18 cellular contexts compared by ENCODE assay signal in the genomic region with DNA sequence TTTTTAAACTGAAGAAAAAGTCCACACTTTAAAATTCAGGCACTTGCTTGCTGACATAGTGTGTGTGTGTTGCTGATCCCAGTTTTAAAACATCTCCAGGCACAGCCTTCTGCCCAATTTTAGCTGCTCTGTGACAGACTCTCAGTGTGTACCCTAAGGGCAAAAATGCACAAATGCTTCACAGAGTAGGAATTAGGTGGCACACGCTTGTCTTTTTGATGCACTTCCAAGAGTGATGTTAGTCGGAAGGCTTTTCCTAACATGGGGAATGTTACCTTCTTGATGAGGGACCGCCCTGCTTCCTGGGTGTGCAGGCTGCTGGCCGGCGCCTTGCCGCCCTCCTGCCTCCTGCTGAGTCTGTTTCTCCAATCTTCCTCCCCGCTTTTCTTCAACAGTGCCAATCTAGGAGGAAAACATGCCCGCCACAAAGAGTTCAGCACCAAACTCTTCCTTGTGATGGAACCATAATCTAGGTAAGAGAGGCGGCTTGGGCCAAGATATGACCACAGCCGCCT.
"Had no signal": no experiment of that assay in that cellular context is flagged by ENCODE, and none has a peak within 500 bp of the region (broad histone marks: within the 10 kb centered on the region; RNA-seq: fewer than 3 reads in every experiment).

No MANE protein-coding gene starts in this region.

- H3K27me3 ChIP-seq: breast epithelium, right atrium auricular region, stomach had no signal

- DNase-seq: activated CD8-positive, alpha-beta memory T cell treated with anti-CD3 and anti-CD28 coated beads, Interleukin-2, amount 50 U/mL, for 4 hours; activated naive CD8-positive, alpha-beta T cell treated with anti-CD3 and anti-CD28 coated beads, Interleukin-2, amount 50 U/mL, for 24 hours; activated T-cell treated with anti-CD3 and anti-CD28 coated beads, Interleukin-2, amount 50 U/mL, for 4 hours; aorta; cerebellar nuclear complex; effector CD4-positive, alpha-beta T cell; left cardiac atrium; occipital lobe; stimulated activated CD4-positive, alpha-beta T cell treated with anti-CD3 and anti-CD28 coated beads, Interleukin-4, amount 100 ng/mL, for 1 hour; stomach had no signal

- H3K27ac ChIP-seq: breast epithelium had no signal

- H3K9me3 Mint-ChIP-seq: activated CD4-positive, alpha-beta T cell treated with anti-CD3 and anti-CD28 coated beads, Interleukin-2, amount 10 ng/mL, durations not matched to agents 7 days and 5 days; activated naive CD4-positive, alpha-beta T cell treated with anti-CD3 and anti-CD28 coated beads for 36 hours; activated naive CD8-positive, alpha-beta T cell treated with anti-CD3 and anti-CD28 coated beads, Interleukin-2, amount 50 U/mL, for 24 hours; activated T-cell treated with anti-CD3 and anti-CD28 coated beads, Interleukin-2, amount 50 U/mL, for 4 hours; nephron progenitor cell; stimulated activated effector memory CD8-positive, alpha-beta T cell treated with anti-CD3 and anti-CD28 coated beads, Interleukin-12 subunit alpha, Interleukin-12 subunit beta, amount 100 ng/mL, for 72 hours; T-helper 1 cell treated with Interleukin-12 subunit alpha and Interleukin-12 subunit beta and Interleukin-4 antibody, amounts not matched to agents 30 μg/mL and 1 μg/mL, for 36 hours had no signal

- H3K27ac Mint-ChIP-seq: activated CD4-positive, alpha-beta T cell treated with anti-CD3 and anti-CD28 coated beads, Interleukin-2, amount 10 ng/mL, durations not matched to agents 7 days and 5 days; activated naive CD4-positive, alpha-beta T cell treated with anti-CD3 and anti-CD28 coated beads for 36 hours; activated naive CD8-positive, alpha-beta T cell treated with anti-CD3 and anti-CD28 coated beads, Interleukin-2, amount 50 U/mL, for 24 hours; nephron progenitor cell; stimulated activated effector memory CD8-positive, alpha-beta T cell treated with anti-CD3 and anti-CD28 coated beads, Interleukin-12 subunit alpha, Interleukin-12 subunit beta, amount 100 ng/mL, for 72 hours; T-helper 1 cell treated with Interleukin-12 subunit alpha and Interleukin-12 subunit beta and Interleukin-4 antibody, amounts not matched to agents 30 μg/mL and 1 μg/mL, for 36 hours had no signal

- H3K4me3 Mint-ChIP-seq: activated CD4-positive, alpha-beta T cell treated with anti-CD3 and anti-CD28 coated beads, Interleukin-2, amount 10 ng/mL, durations not matched to agents 7 days and 5 days; activated naive CD4-positive, alpha-beta T cell treated with anti-CD3 and anti-CD28 coated beads for 36 hours; activated naive CD8-positive, alpha-beta T cell treated with anti-CD3 and anti-CD28 coated beads, Interleukin-2, amount 50 U/mL, for 24 hours; activated T-cell treated with anti-CD3 and anti-CD28 coated beads, Interleukin-2, amount 50 U/mL, for 4 hours; nephron progenitor cell; stimulated activated effector memory CD8-positive, alpha-beta T cell treated with anti-CD3 and anti-CD28 coated beads, Interleukin-12 subunit alpha, Interleukin-12 subunit beta, amount 100 ng/mL, for 72 hours; T-helper 1 cell treated with Interleukin-12 subunit alpha and Interleukin-12 subunit beta and Interleukin-4 antibody, amounts not matched to agents 30 μg/mL and 1 μg/mL, for 36 hours had no signal

- H3K4me1 Mint-ChIP-seq: activated naive CD8-positive, alpha-beta T cell treated with anti-CD3 and anti-CD28 coated beads, Interleukin-2, amount 50 U/mL, for 24 hours; stimulated activated effector memory CD8-positive, alpha-beta T cell treated with anti-CD3 and anti-CD28 coated beads, Interleukin-12 subunit alpha, Interleukin-12 subunit beta, amount 100 ng/mL, for 72 hours had no signal

- H3K36me3 ChIP-seq: breast epithelium had no signal

- H3K4me3 ChIP-seq: breast epithelium, right atrium auricular region, stomach had no signal

- H3K36me3 Mint-ChIP-seq: stimulated activated effector memory CD8-positive, alpha-beta T cell treated with anti-CD3 and anti-CD28 coated beads, Interleukin-12 subunit alpha, Interleukin-12 subunit beta, amount 100 ng/mL, for 72 hours had no signal

- ATAC-seq: activated CD4-positive, CD25-positive, alpha-beta regulatory T cell treated with anti-CD3 and anti-CD28 coated beads, Interleukin-2, amount 50 U/mL, for 24 hours; activated naive CD8-positive, alpha-beta T cell treated with anti-CD3 and anti-CD28 coated beads, Interleukin-2, amount 50 U/mL, for 24 hours; activated T-cell treated with anti-CD3 and anti-CD28 coated beads, Interleukin-2, amount 50 U/mL, for 4 hours; left cardiac atrium had no signal

- H3K27me3 Mint-ChIP-seq: activated CD4-positive, alpha-beta T cell treated with anti-CD3 and anti-CD28 coated beads, Interleukin-2, amount 10 ng/mL, durations not matched to agents 7 days and 5 days; activated naive CD8-positive, alpha-beta T cell treated with anti-CD3 and anti-CD28 coated beads, Interleukin-2, amount 50 U/mL, for 24 hours had no signal

- H3K9me3 ChIP-seq: breast epithelium, right atrium auricular region, stomach had no signal

- H3K4me1 ChIP-seq: breast epithelium had no signal
